Comparison of ENCODE assay signal across 8 cellular contexts in genomic region chr1:27284425-27285287, GRCh38. TPM values are rescaled to one million over a fixed set of nuclear protein-coding genes. Genes with fewer than 3 reads are reported as not detected.
DNase-seq lines count a peak whose midpoint lies in the region; ATAC-seq, FAIRE-seq and TF ChIP-seq lines count a peak whose summit lies in the region.

No MANE protein-coding gene starts in this region.

- H3K9me3 ChIP-seq in PC-9 (ENCODE audit: insufficient read depth, low read depth) = no peaks in the 10 kb centered on the region

- no peaks in the 10 kb centered on the region for H3K4me1 ChIP-seq in KMS-11 (ENCODE audit: low read depth, poor library complexity, severe bottlenecking)
- no peaks in the 10 kb centered on the region for H3K4me1 ChIP-seq in PC-9 (replicated peaks; ENCODE audit: insufficient read depth)

- peak; percentile 77 to 80 for ATAC-seq in natural killer cell treated with Interleukin-12 subunit alpha and Interleukin-12 subunit beta and Interleukin-15 and Interleukin-18, amount 100 ng/mL, for 72 hours
- peak; percentile 95 to 97 for ATAC-seq in stimulated activated naive B cell treated with anti-CD40 and anti-IgM and Interleukin-4, amounts not matched to agents 10 μg/mL and 1 μg/mL and 100 μg/mL, for 72 hours (replicated peaks)
- no peak for ATAC-seq in HG03439 (IDR thresholded peaks at IDR 0.05; ENCODE audit: unreplicated experiment)

- H3K4me3 ChIP-seq in KMS-11 (IDR thresholded peaks at IDR 0.05; ENCODE audit: insufficient read depth, low read depth, low read length) = no peak overlapping the region
- no peak overlapping the region for H3K4me3 ChIP-seq in PC-9

- peaks cover 0 to 3% of the 10 kb centered on the region in 2 donors for H3K4me1 Mint-ChIP-seq in natural killer cell treated with Interleukin-12 subunit alpha and Interleukin-12 subunit beta and Interleukin-15 and Interleukin-18, amount 100 ng/mL, for 72 hours (ENCODE audit: low read depth in 2 of 2)
- H3K4me1 Mint-ChIP-seq in stimulated activated naive B cell treated with anti-CD40 and anti-IgM and Interleukin-4, amounts not matched to agents 10 μg/mL and 1 μg/mL and 100 μg/mL, for 72 hours = peaks cover 6 to 22% of the 10 kb centered on the region in 2 donors

- H3K27ac ChIP-seq in KMS-11 (no peak overlapping the region), PC-9 (no peak overlapping the region)

- no TSS peak for BruUV-seq in PC-9 (replicated peaks; lab: Mats Ljungman, UMichigan)

- no peaks in the 10 kb centered on the region for H3K9me2 ChIP-seq in PC-9 (ENCODE audit: insufficient read depth)

- CTCF ChIA-PET in PC-9 (lab: Charles Lee) = interaction anchor here (0.9 to 2.5 kb wide), 2 partner anchors 173 to 182 kb away, joined by 6 to 9 read pairs; no protein-coding TSS in a partner anchor

- H3K79me2 ChIP-seq in KMS-11 (ENCODE audit: insufficient read depth, low read depth) (no peaks in the 10 kb centered on the region), PC-9 (ENCODE audit: low read depth) (no peaks in the 10 kb centered on the region)

- H3K4me2 ChIP-seq in KMS-11 = no peak overlapping the region
- H3K4me2 ChIP-seq in PC-9 = no peak overlapping the region

- no peak overlapping the region for H3K27ac Mint-ChIP-seq in natural killer cell treated with Interleukin-12 subunit alpha and Interleukin-12 subunit beta and Interleukin-15 and Interleukin-18, amount 100 ng/mL, for 72 hours
- no peak overlapping the region for H3K27ac Mint-ChIP-seq in stimulated activated naive B cell treated with anti-CD40 and anti-IgM and Interleukin-4, amounts not matched to agents 10 μg/mL and 1 μg/mL and 100 μg/mL, for 72 hours

- no peak overlapping the region for H3K4me3 Mint-ChIP-seq in natural killer cell treated with Interleukin-12 subunit alpha and Interleukin-12 subunit beta and Interleukin-15 and Interleukin-18, amount 100 ng/mL, for 72 hours
- H3K4me3 Mint-ChIP-seq in stimulated activated naive B cell treated with anti-CD40 and anti-IgM and Interleukin-4, amounts not matched to agents 10 μg/mL and 1 μg/mL and 100 μg/mL, for 72 hours = no peak overlapping the region

- no peaks in the 10 kb centered on the region for H3K27me3 Mint-ChIP-seq in natural killer cell treated with Interleukin-12 subunit alpha and Interleukin-12 subunit beta and Interleukin-15 and Interleukin-18, amount 100 ng/mL, for 72 hours
- no peaks in the 10 kb centered on the region for H3K27me3 Mint-ChIP-seq in stimulated activated naive B cell treated with anti-CD40 and anti-IgM and Interleukin-4, amounts not matched to agents 10 μg/mL and 1 μg/mL and 100 μg/mL, for 72 hours

- peak; percentile 89 for TF ChIP-seq CTCF in D721Med (IDR thresholded peaks at IDR 0.05; ENCODE audit: insufficient read depth, missing control alignments)
- TF ChIP-seq CTCF in KMS-11 (conservative IDR thresholded peaks at IDR 0.05; ENCODE audit: low read depth, low read length) = peak; percentile 87
- TF ChIP-seq CTCF in PC-9 (conservative IDR thresholded peaks at IDR 0.05) = peak; percentile 77

- no peak for FAIRE-seq in D721Med (lab: Jason Lieb, UNC)

- POLR2A ChIA-PET in PC-9 (lab: Charles Lee; ENCODE audit: unreplicated experiment) = interaction anchor here (0.6 kb wide), 1 partner anchor 1804 kb away, joined by 4 read pairs; no protein-coding TSS in a partner anchor

- H3K36me3 ChIP-seq in KMS-11 (ENCODE audit: insufficient read depth) (no peaks in the 10 kb centered on the region), PC-9 (ENCODE audit: low read depth) (no peaks in the 10 kb centered on the region)

- no peaks in the 10 kb centered on the region for H3F3A ChIP-seq in PC-9 (ENCODE audit: insufficient read depth, low read depth)

- intact Hi-C loops in PC-9 (cut with micrococcal nuclease; ENCODE audit: unreplicated experiment) = loop anchor here (1.0 to 5.0 kb wide), 4 partner anchors 86 to 242 kb away; no protein-coding TSS in a partner anchor

- peak; percentile 41 for DNase-seq in D721Med (ENCODE audit: insufficient read length, low spot score)
- peak; percentile 51 to 69 for DNase-seq in PC-9
- peak; percentile 90 for DNase-seq in activated T-cell treated with anti-CD3 and anti-CD28 coated beads for 4 hours
- peak; percentile 52 for DNase-seq in fibroblast of gingiva (ENCODE audit: low read depth)
- DNase-seq in natural killer cell treated with Interleukin-12 subunit alpha and Interleukin-12 subunit beta and Interleukin-15 and Interleukin-18, amount 100 ng/mL, for 72 hours (ENCODE audit: low spot score) = peak; percentile 83
- peak; percentile 70 for DNase-seq in stimulated activated naive B cell treated with anti-CD40 and anti-IgM and Interleukin-4, amounts not matched to agents 10 μg/mL and 1 μg/mL and 100 μg/mL, for 72 hours

- H4K20me1 ChIP-seq in KMS-11 (ENCODE audit: insufficient read depth) (no peaks in the 10 kb centered on the region), PC-9 (ENCODE audit: insufficient read depth) (no peaks in the 10 kb centered on the region)

- H3K9ac ChIP-seq in KMS-11 = no peak overlapping the region

- H3K36me3 Mint-ChIP-seq in natural killer cell treated with Interleukin-12 subunit alpha and Interleukin-12 subunit beta and Interleukin-15 and Interleukin-18, amount 100 ng/mL, for 72 hours = no peaks in the 10 kb centered on the region
- H3K36me3 Mint-ChIP-seq in stimulated activated naive B cell treated with anti-CD40 and anti-IgM and Interleukin-4, amounts not matched to agents 10 μg/mL and 1 μg/mL and 100 μg/mL, for 72 hours = peaks cover 11 to 15% of the 10 kb centered on the region in 2 donors

- no peaks in the 10 kb centered on the region for H3K9me3 Mint-ChIP-seq in natural killer cell treated with Interleukin-12 subunit alpha and Interleukin-12 subunit beta and Interleukin-15 and Interleukin-18, amount 100 ng/mL, for 72 hours
- no peaks in the 10 kb centered on the region for H3K9me3 Mint-ChIP-seq in stimulated activated naive B cell treated with anti-CD40 and anti-IgM and Interleukin-4, amounts not matched to agents 10 μg/mL and 1 μg/mL and 100 μg/mL, for 72 hours

- H3K27me3 ChIP-seq in KMS-11 (ENCODE audit: insufficient read depth, low read depth) = no peaks in the 10 kb centered on the region
- H3K27me3 ChIP-seq in PC-9 (ENCODE audit: insufficient read depth, low read depth) = no peaks in the 10 kb centered on the region

- H2AFZ ChIP-seq in KMS-11 (ENCODE audit: low read depth) (no peak overlapping the region), PC-9 (no peak overlapping the region)

RNA-seq across cellular contexts. Expression of gene TMEM222, which starts 37.3 kb away (rescaled TPM):
- 32.0 and 32.8 TPM in 2 replicates for total RNA-seq in PC-9 (2021)
- 10 to 100 TPM; 40.6 to 49.5 TPM for total RNA-seq in natural killer cell treated with Interleukin-12 subunit alpha and Interleukin-12 subunit beta and Interleukin-15 and Interleukin-18, amount 100 ng/mL, for 72 hours

RNA-seq across cellular contexts. Expression of gene WDTC1, which starts 50.2 kb away (rescaled TPM):
- 37.1 and 39.2 TPM in 2 replicates for total RNA-seq in PC-9 (2021)
- total RNA-seq in natural killer cell treated with Interleukin-12 subunit alpha and Interleukin-12 subunit beta and Interleukin-15 and Interleukin-18, amount 100 ng/mL, for 72 hours = 10 to 100 TPM; 30.2 to 33.9 TPM

RNA-seq across cellular contexts. Expression of gene SYTL1, which starts 57.2 kb away (rescaled TPM):
- 43.7 and 49.8 TPM in 2 replicates for total RNA-seq in PC-9 (2021)
- total RNA-seq in natural killer cell treated with Interleukin-12 subunit alpha and Interleukin-12 subunit beta and Interleukin-15 and Interleukin-18, amount 100 ng/mL, for 72 hours = 10 to 100 TPM; 24.2 to 39.5 TPM
